ENCODE assay signal across 21 cellular contexts in the genomic region with DNA sequence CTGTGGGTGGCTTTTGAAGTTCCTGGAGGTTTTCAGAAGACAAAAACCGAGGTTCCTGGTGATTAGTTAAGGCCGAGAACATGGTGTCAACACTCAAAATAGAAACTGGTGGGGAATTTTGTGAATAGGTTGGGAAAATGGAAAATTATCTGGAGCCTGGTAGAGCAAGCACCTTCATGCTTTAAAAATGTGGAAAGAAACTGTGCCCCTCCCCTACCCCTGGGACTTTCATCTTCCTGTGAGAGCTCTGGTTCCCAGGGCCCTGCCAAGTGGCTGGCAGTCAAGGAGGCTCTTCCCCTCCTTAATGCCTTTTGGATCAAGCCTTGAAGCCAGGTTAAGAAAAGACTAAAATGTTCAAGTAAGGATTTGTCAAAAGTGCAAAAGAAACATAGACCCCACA. TPM values are rescaled to one million over a fixed set of nuclear protein-coding genes. Genes with fewer than 3 reads are reported as not detected.
A peak's percentile ranks its signal among the peaks of the same experiment; 100 is the strongest.
DNase-seq lines count a peak whose midpoint lies in the region; ATAC-seq lines count a peak whose summit lies in the region.
"Had no signal": no experiment of that assay in that cellular context is flagged by ENCODE, and none has a peak within 500 bp of the region (broad histone marks: within the 10 kb centered on the region; RNA-seq: fewer than 3 reads in every experiment).

No MANE protein-coding gene starts in this region.

- H3K27me3 Mint-ChIP-seq in activated naive CD8-positive, alpha-beta T cell = peaks cover 37% of the 10 kb centered on the region
- peaks cover 58% of the 10 kb centered on the region for H3K27me3 Mint-ChIP-seq in activated naive CD8-positive, alpha-beta T cell treated with anti-CD3 and anti-CD28 coated beads for 36 hours
- peaks cover 60% of the 10 kb centered on the region for H3K27me3 Mint-ChIP-seq in T-helper 17 cell
- H3K27me3 Mint-ChIP-seq in memory B cell = peaks cover 13% of the 10 kb centered on the region

- no peaks in the 10 kb centered on the region for H3K36me3 Mint-ChIP-seq in activated naive CD8-positive, alpha-beta T cell
- H3K36me3 Mint-ChIP-seq in activated naive CD8-positive, alpha-beta T cell treated with anti-CD3 and anti-CD28 coated beads for 36 hours = no peaks in the 10 kb centered on the region
- peaks cover 8% of the 10 kb centered on the region for H3K36me3 Mint-ChIP-seq in T-helper 17 cell (ENCODE audit: low read depth)
- no peaks in the 10 kb centered on the region for H3K36me3 Mint-ChIP-seq in memory B cell
- H3K36me3 Mint-ChIP-seq in stimulated activated effector memory CD8-positive, alpha-beta T cell treated with anti-CD3 and anti-CD28 coated beads, Interleukin-12 subunit alpha, Interleukin-12 subunit beta, amount 100 ng/mL, for 72 hours = no peaks in the 10 kb centered on the region
- H3K36me3 Mint-ChIP-seq: stimulated activated memory B cell treated with anti-CD40 and anti-IgM and Interleukin-4, amounts not matched to agents 10 μg/mL and 1 μg/mL and 100 μg/mL, for 72 hours had no signal

- no peak for DNase-seq in activated naive CD8-positive, alpha-beta T cell treated with anti-CD3 and anti-CD28 coated beads for 36 hours
- DNase-seq in T-helper 17 cell (no peak), memory B cell (ENCODE audit: low spot score in 2 of 2) (no peak), left lobe of liver (ENCODE audit: low spot score) (no peak), NCI-H187 (lab: John Stamatoyannopoulos, UW) (no peak)
- no peak for DNase-seq in stimulated activated effector memory CD8-positive, alpha-beta T cell treated with anti-CD3 and anti-CD28 coated beads, Interleukin-12 subunit alpha, Interleukin-12 subunit beta, amount 100 ng/mL, for 72 hours (ENCODE audit: low spot score in 2 of 2)
- no peak for DNase-seq in effector CD8-positive, alpha-beta T cell (lab: John Stamatoyannopoulos, UW)
- DNase-seq: brain microvascular endothelial cell; C1 segment of cervical spinal cord; colonic mucosa; mesendoderm; MM.1S; NCI-H1694 treated with DMSO at 0.1 percent for 48 hours; NCI-H446; OCI-M1; psoas muscle; Right ventricle myocardium superior; stimulated activated CD4-positive, alpha-beta T cell treated with anti-CD3 and anti-CD28 coated beads, Interleukin-2, amount 100 ng/mL, for 24 hours had no signal

- H3K4me3 Mint-ChIP-seq in activated naive CD8-positive, alpha-beta T cell = peak overlapping the region; percentile 86
- no peak overlapping the region for H3K4me3 Mint-ChIP-seq in activated naive CD8-positive, alpha-beta T cell treated with anti-CD3 and anti-CD28 coated beads for 36 hours
- H3K4me3 Mint-ChIP-seq in T-helper 17 cell (peak overlapping the region; percentile 81), memory B cell (peak overlapping the region; percentile 38)
- peak overlapping the region; percentile 67 for H3K4me3 Mint-ChIP-seq in stimulated activated effector memory CD8-positive, alpha-beta T cell treated with anti-CD3 and anti-CD28 coated beads, Interleukin-12 subunit alpha, Interleukin-12 subunit beta, amount 100 ng/mL, for 72 hours
- H3K4me3 Mint-ChIP-seq: stimulated activated memory B cell treated with anti-CD40 and anti-IgM and Interleukin-4, amounts not matched to agents 10 μg/mL and 1 μg/mL and 100 μg/mL, for 72 hours had no signal

- H3K9me3 ChIP-seq in T-helper 17 cell (ENCODE audit: control insufficient read depth, low read length, poor library complexity, severe bottlenecking) = no peaks in the 10 kb centered on the region
- H3K9me3 ChIP-seq: colonic mucosa, HAP-1, psoas muscle had no signal

- H3K27ac Mint-ChIP-seq in activated naive CD8-positive, alpha-beta T cell = no peak overlapping the region
- H3K27ac Mint-ChIP-seq in activated naive CD8-positive, alpha-beta T cell treated with anti-CD3 and anti-CD28 coated beads for 36 hours = no peak overlapping the region
- H3K27ac Mint-ChIP-seq in T-helper 17 cell (no peak overlapping the region), memory B cell (no peak overlapping the region)
- no peak overlapping the region for H3K27ac Mint-ChIP-seq in stimulated activated effector memory CD8-positive, alpha-beta T cell treated with anti-CD3 and anti-CD28 coated beads, Interleukin-12 subunit alpha, Interleukin-12 subunit beta, amount 100 ng/mL, for 72 hours
- H3K27ac Mint-ChIP-seq: stimulated activated memory B cell treated with anti-CD40 and anti-IgM and Interleukin-4, amounts not matched to agents 10 μg/mL and 1 μg/mL and 100 μg/mL, for 72 hours had no signal

- no peak for ATAC-seq in T-helper 17 cell
- ATAC-seq in memory B cell (ENCODE audit: low read depth) = no peak
- ATAC-seq in stimulated activated effector memory CD8-positive, alpha-beta T cell treated with anti-CD3 and anti-CD28 coated beads, Interleukin-12 subunit alpha, Interleukin-12 subunit beta, amount 100 ng/mL, for 72 hours = no peak
- no peak for ATAC-seq in left lobe of liver
- ATAC-seq: psoas muscle; stimulated activated memory B cell treated with anti-CD40 and anti-IgM and Interleukin-4, amounts not matched to agents 10 μg/mL and 1 μg/mL and 100 μg/mL, for 72 hours had no signal

- H3K9me3 Mint-ChIP-seq in activated naive CD8-positive, alpha-beta T cell (ENCODE audit: low read depth) = no peaks in the 10 kb centered on the region
- H3K9me3 Mint-ChIP-seq in activated naive CD8-positive, alpha-beta T cell treated with anti-CD3 and anti-CD28 coated beads for 36 hours = no peaks in the 10 kb centered on the region
- no peaks in the 10 kb centered on the region for H3K9me3 Mint-ChIP-seq in memory B cell
- H3K9me3 Mint-ChIP-seq in stimulated activated effector memory CD8-positive, alpha-beta T cell treated with anti-CD3 and anti-CD28 coated beads, Interleukin-12 subunit alpha, Interleukin-12 subunit beta, amount 100 ng/mL, for 72 hours = no peaks in the 10 kb centered on the region
- H3K9me3 Mint-ChIP-seq: stimulated activated memory B cell treated with anti-CD40 and anti-IgM and Interleukin-4, amounts not matched to agents 10 μg/mL and 1 μg/mL and 100 μg/mL, for 72 hours had no signal

- H3K4me1 Mint-ChIP-seq in activated naive CD8-positive, alpha-beta T cell (ENCODE audit: low read depth) = peaks cover 11% of the 10 kb centered on the region
- peaks cover 10% of the 10 kb centered on the region for H3K4me1 Mint-ChIP-seq in activated naive CD8-positive, alpha-beta T cell treated with anti-CD3 and anti-CD28 coated beads for 36 hours
- H3K4me1 Mint-ChIP-seq in T-helper 17 cell (peaks cover 9% of the 10 kb centered on the region), memory B cell (peaks cover 7% of the 10 kb centered on the region)
- H3K4me1 Mint-ChIP-seq in stimulated activated effector memory CD8-positive, alpha-beta T cell treated with anti-CD3 and anti-CD28 coated beads, Interleukin-12 subunit alpha, Interleukin-12 subunit beta, amount 100 ng/mL, for 72 hours = peaks cover 14% of the 10 kb centered on the region

RNA-seq across cellular contexts. Expression of a gene that starts 1.9 kb away (rescaled TPM):
- total RNA-seq in activated naive CD8-positive, alpha-beta T cell treated with anti-CD3 and anti-CD28 coated beads for 36 hours = under 1 TPM; 0.30 to 0.33 TPM
- under 1 TPM; 0.29 to 0.55 TPM for total RNA-seq in T-helper 17 cell
- total RNA-seq in left lobe of liver = 0.30 TPM
